ENCODE assay signal across 2 cellular contexts in genomic region chr7:31562002-31562401, GRCh38.
TF ChIP-seq lines count a peak whose summit lies in the region.

No MANE protein-coding gene starts in this region.

TF ChIP-seq in H1, 55 proteins besides CTCF, POLR2A, EP300 and RAD21:
- TF ChIP-seq GABPA (IDR thresholded peaks at IDR 0.05; ENCODE audit: borderline replicate concordance, insufficient read depth, low read length) (no peak), BCL11A (IDR thresholded peaks at IDR 0.05; ENCODE audit: low read depth in 2 of 2, low read length in 2 of 2) (peak in 1 of 2 experiments; percentile 65), CBX8 (IDR thresholded peaks at IDR 0.05; ENCODE audit: borderline replicate concordance, low read depth, low read length) (no peak), EZH2 (IDR thresholded peaks at IDR 0.05; ENCODE audit: low read depth, low read length, severe bottlenecking) (no peak), CHD7 (IDR thresholded peaks at IDR 0.05; ENCODE audit: insufficient replicate concordance, low read length) (peak; percentile 66), POU5F1 (IDR thresholded peaks at IDR 0.05; ENCODE audit: low read depth, low read length) (peak; percentile 81)
TF ChIP-seq in H1: peak in this region for 3.

TF ChIP-seq in HepG2, 621 proteins besides CTCF, POLR2A, EP300 and RAD21:
- TF ChIP-seq ZNF709 (CRISPR knock-in tag; IDR thresholded peaks at IDR 0.05) (no peak), ZNF605 (CRISPR knock-in tag; IDR thresholded peaks at IDR 0.05) (no peak), ZSCAN31 (CRISPR knock-in tag; IDR thresholded peaks at IDR 0.05; ENCODE audit: low read depth) (no peak), ZNF569 (CRISPR knock-in tag; IDR thresholded peaks at IDR 0.05; ENCODE audit: borderline replicate concordance) (no peak), ZNF770 (CRISPR knock-in tag; IDR thresholded peaks at IDR 0.05) (no peak), ZNF549 (CRISPR knock-in tag; IDR thresholded peaks at IDR 0.05) (no peak), ZNF792 (CRISPR knock-in tag; IDR thresholded peaks at IDR 0.05) (no peak), NFKB2 (CRISPR knock-in tag; IDR thresholded peaks at IDR 0.05; ENCODE audit: borderline replicate concordance) (no peak), ZNF33B (CRISPR knock-in tag; IDR thresholded peaks at IDR 0.05) (no peak), ZNF256 (CRISPR knock-in tag; conservative IDR thresholded peaks at IDR 0.05) (no peak), ELF3 (CRISPR knock-in tag; IDR thresholded peaks at IDR 0.05) (no peak), RAD51 (IDR thresholded peaks at IDR 0.05; ENCODE audit: borderline replicate concordance) (no peak), RFXAP (CRISPR knock-in tag; IDR thresholded peaks at IDR 0.05; ENCODE audit: borderline replicate concordance) (no peak), ZNF143 (CRISPR knock-in tag; IDR thresholded peaks at IDR 0.05) (no peak), HMGXB3 (CRISPR knock-in tag; IDR thresholded peaks at IDR 0.05; ENCODE audit: borderline replicate concordance) (no peak), RORA (CRISPR knock-in tag; IDR thresholded peaks at IDR 0.05) (no peak), ZFP36L2 (CRISPR knock-in tag; IDR thresholded peaks at IDR 0.05) (no peak), ZNF619 (CRISPR knock-in tag; IDR thresholded peaks at IDR 0.05) (no peak), ZNF589 (CRISPR knock-in tag; conservative IDR thresholded peaks at IDR 0.05) (no peak)
- TF ChIP-seq, protein P1, sequence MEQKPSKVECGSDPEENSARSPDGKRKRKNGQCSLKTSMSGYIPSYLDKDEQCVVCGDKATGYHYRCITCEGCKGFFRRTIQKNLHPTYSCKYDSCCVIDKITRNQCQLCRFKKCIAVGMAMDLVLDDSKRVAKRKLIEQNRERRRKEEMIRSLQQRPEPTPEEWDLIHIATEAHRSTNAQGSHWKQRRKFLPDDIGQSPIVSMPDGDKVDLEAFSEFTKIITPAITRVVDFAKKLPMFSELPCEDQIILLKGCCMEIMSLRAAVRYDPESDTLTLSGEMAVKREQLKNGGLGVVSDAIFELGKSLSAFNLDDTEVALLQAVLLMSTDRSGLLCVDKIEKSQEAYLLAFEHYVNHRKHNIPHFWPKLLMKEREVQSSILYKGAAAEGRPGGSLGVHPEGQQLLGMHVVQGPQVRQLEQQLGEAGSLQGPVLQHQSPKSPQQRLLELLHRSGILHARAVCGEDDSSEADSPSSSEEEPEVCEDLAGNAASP (CRISPR knock-in tag; IDR thresholded peaks at IDR 0.05; ENCODE audit: borderline replicate concordance) = no peak
